In genomic region chr9:35162605-35163315, GRCh38 we compare ENCODE assay signal across 8 cellular contexts. TPM values are rescaled to one million over a fixed set of nuclear protein-coding genes. Genes with fewer than 3 reads are reported as not detected.
DNase-seq lines count a peak whose midpoint lies in the region; ATAC-seq and TF ChIP-seq lines count a peak whose summit lies in the region.

No MANE protein-coding gene starts in this region.

- H3K27me3 ChIP-seq in trophoblast cell (ENCODE audit: insufficient read depth, low read length), result no peaks in the 10 kb centered on the region

- no peak overlapping the region for H4K91ac ChIP-seq in trophoblast cell (ENCODE audit: low read depth, low read length)

- peak overlapping the region; percentile 82 for H3K4me2 ChIP-seq in trophoblast cell (ENCODE audit: low read length)

- H3K79me2 ChIP-seq in trophoblast cell (ENCODE audit: control insufficient read depth, insufficient read depth, low read length, poor library complexity), result peaks cover 2% of the 10 kb centered on the region

- no peak overlapping the region for H3K14ac ChIP-seq in trophoblast cell (ENCODE audit: low read length)

- TF ChIP-seq CTCF in GM20000 (IDR thresholded peaks at IDR 0.05; ENCODE audit: extremely low read depth, missing control alignments), result no peak

- ATAC-seq in GM21515 (IDR thresholded peaks at IDR 0.05; ENCODE audit: unreplicated experiment), result no peak
- ATAC-seq in HG03139 (IDR thresholded peaks at IDR 0.05; ENCODE audit: unreplicated experiment), result no peak

- H3K4me1 ChIP-seq in trophoblast cell (ENCODE audit: control insufficient read depth in 1 of 2, insufficient read depth in 2 of 2, low read length in 2 of 2), result no peaks in the 10 kb centered on the region

- H2BK120ac ChIP-seq in trophoblast cell (ENCODE audit: insufficient read depth, low read length, poor library complexity), result no peak overlapping the region

- no peak overlapping the region for H3K18ac ChIP-seq in trophoblast cell (ENCODE audit: low read length)

- H2AK5ac ChIP-seq in trophoblast cell (ENCODE audit: low read length), result no peak overlapping the region

- H3K27ac ChIP-seq in trophoblast cell (ENCODE audit: low read depth, low read length), result no peak overlapping the region

- in situ Hi-C loops in SK-MEL-5 (cut with HindIII; ENCODE audit: low pct_unique_long_range_greater_than_20kb, low sequenced_read_pairs), result no loop called here

- peak overlapping the region; percentile 6 for H4K8ac ChIP-seq in trophoblast cell (ENCODE audit: low read depth, low read length)

- DNase-seq in NCI-H2029 treated with DMSO at 0.1 percent for 48 hours (lab: John Stamatoyannopoulos, UW) (peak; percentile 58), NCI-H2029 (lab: John Stamatoyannopoulos, UW) (no peak), SK-MEL-5 (ENCODE audit: low read depth, low spot score) (peak; percentile 2), fibroblast of gingiva (ENCODE audit: low read depth) (peak; percentile 7), trophoblast cell (peak in 1 of 2 donors; percentile 11), GM20000 (ENCODE audit: low spot score) (no peak)

- peak overlapping the region; percentile 83 for H3K4me3 ChIP-seq in trophoblast cell (ENCODE audit: low read depth, low read length)

- H3K36me3 ChIP-seq in trophoblast cell (ENCODE audit: control insufficient read depth in 1 of 2, insufficient read depth in 2 of 2, low read length in 2 of 2), result no peaks in the 10 kb centered on the region

- peaks cover 4% of the 10 kb centered on the region for H3K79me1 ChIP-seq in trophoblast cell (ENCODE audit: low read length)

- no peak overlapping the region for H3K23ac ChIP-seq in trophoblast cell (ENCODE audit: low read length)

- H2BK12ac ChIP-seq in trophoblast cell (ENCODE audit: low read length), result no peak overlapping the region

- no peak overlapping the region for H3K9ac ChIP-seq in trophoblast cell (ENCODE audit: low read length)

- H3K4ac ChIP-seq in trophoblast cell (ENCODE audit: low read depth, low read length), result no peak overlapping the region

- peak overlapping the region; percentile 92 for H2AFZ ChIP-seq in trophoblast cell (ENCODE audit: insufficient read depth, low read length, poor library complexity)

- H3K9me3 ChIP-seq in trophoblast cell (ENCODE audit: insufficient read depth, low read depth, low read length), result peaks cover 1% of the 10 kb centered on the region

- no CpG with 5 or more reads among the region's 11 CpGs for whole genome bisulfite sequencing in trophoblast cell (ENCODE audit: extremely low coverage, insufficient coverage, insufficient read length)

- no peak overlapping the region for H2BK5ac ChIP-seq in trophoblast cell (ENCODE audit: low read depth, low read length, poor library complexity)

- no peak overlapping the region for H4K12ac ChIP-seq in trophoblast cell (ENCODE audit: low read depth, low read length)

RNA-seq across cellular contexts. Expression of gene UNC13B, which starts 1.0 kb away (rescaled TPM):
- total RNA-seq in SK-MEL-5 (2014; rRNA removed; shearing (Covaris generic)), result 9.6 and 10.6 TPM in 2 replicates
- 9.1 and 11.2 TPM in 2 replicates for polyA plus RNA-seq in SK-MEL-5 (2015; cell fraction: cytosol; rRNA removed)
- polyA plus RNA-seq in SK-MEL-5 (2015; cell fraction: nucleus; rRNA removed), result 12.8 and 16.8 TPM in 2 replicates
- polyA plus RNA-seq in trophoblast cell (2013), result 8.3 and 8.7 TPM in 2 replicates

RNA-seq across cellular contexts. Expression of gene ATOSB, which starts 47.1 kb away (rescaled TPM):
- 18.3 and 22.1 TPM in 2 replicates for total RNA-seq in SK-MEL-5 (2014; rRNA removed; shearing (Covaris generic))
- 25.1 and 26.6 TPM in 2 replicates for polyA plus RNA-seq in SK-MEL-5 (2015; cell fraction: cytosol; rRNA removed)
- polyA plus RNA-seq in SK-MEL-5 (2015; cell fraction: nucleus; rRNA removed), result 25.7 and 32.0 TPM in 2 replicates
- 19.5 and 20.6 TPM in 2 replicates for polyA plus RNA-seq in trophoblast cell (2013)

RNA-seq across cellular contexts. Expression of gene STOML2, which starts 59.8 kb away (rescaled TPM):
- 123 and 140 TPM in 2 replicates for total RNA-seq in SK-MEL-5 (2014; rRNA removed; shearing (Covaris generic))
- polyA plus RNA-seq in SK-MEL-5 (2015; cell fraction: cytosol; rRNA removed), result 160 and 165 TPM in 2 replicates
- 138 and 192 TPM in 2 replicates for polyA plus RNA-seq in SK-MEL-5 (2015; cell fraction: nucleus; rRNA removed)
- 81.6 and 83.4 TPM in 2 replicates for polyA plus RNA-seq in trophoblast cell (2013)

Comparison
In these comparisons a context has a peak if more than half of its experiments do, and no peak if none do; other contexts are left out.
1. DNase-seq: peak in NCI-H2029 treated with DMSO at 0.1 percent for 48 hours (single experiment), SK-MEL-5 (single experiment) and fibroblast of gingiva (single experiment); none in NCI-H2029 (single experiment) and GM20000 (single experiment).